Comparison of ENCODE assay signal across 11 cellular contexts in genomic region chr16:9124908-9125584, GRCh38. TPM values are rescaled to one million over a fixed set of nuclear protein-coding genes. Genes with fewer than 3 reads are reported as not detected.
DNase-seq lines count a peak whose midpoint lies in the region; ATAC-seq and TF ChIP-seq lines count a peak whose summit lies in the region.
"Had no signal": no experiment of that assay in that cellular context is flagged by ENCODE, and none has a peak within 500 bp of the region (broad histone marks: within the 10 kb centered on the region; RNA-seq: fewer than 3 reads in every experiment).

No MANE protein-coding gene starts in this region.

- no peak for TF ChIP-seq POLR2A in IMR-90 (IDR thresholded peaks at IDR 0.05; ENCODE audit: low read depth, low read length)

- CTCF ChIA-PET in CD4-positive, alpha-beta memory T cell (lab: Charles Lee; ENCODE audit: partially characterized antibody) = interaction anchor here (0.7 to 8.0 kb wide), 5 partner anchors 10 to 189 kb away, joined by 3 to 32 read pairs (median 5); no protein-coding TSS in a partner anchor
- CTCF ChIA-PET in IMR-90 (lab: Yijun Ruan, JAX) = no interaction called here
- CTCF ChIA-PET in naive thymus-derived CD4-positive, alpha-beta T cell (lab: Charles Lee) = interaction anchor here (1.1 kb wide), 1 partner anchor 165 kb away, joined by 3 read pairs; no protein-coding TSS in a partner anchor

- H3K4me3 ChIP-seq in CD4-positive, alpha-beta memory T cell (ENCODE audit: low read length in 2 of 2) = no peak overlapping the region
- no peak overlapping the region for H3K4me3 ChIP-seq in IMR-90 (ENCODE audit: insufficient read depth, low read depth, low read length)
- H3K4me3 ChIP-seq in naive thymus-derived CD4-positive, alpha-beta T cell (ENCODE audit: low read length) = no peak overlapping the region
- H3K4me3 ChIP-seq in coronary artery = no peak overlapping the region

- H4K20me1 ChIP-seq in IMR-90 (ENCODE audit: insufficient read depth, low read length) = peaks cover 62% of the 10 kb centered on the region

- 0 out of 2 replicates have a peak overlapping the region, but pooled peaks have one; percentile 1 for H2AK5ac ChIP-seq in IMR-90 (ENCODE audit: low read depth, low read length)

- DNase-seq in CD4-positive, alpha-beta memory T cell = no peak
- DNase-seq in IMR-90 = no peak
- no peak for DNase-seq in activated naive CD8-positive, alpha-beta T cell treated with anti-CD3 and anti-CD28 coated beads for 36 hours
- DNase-seq in naive thymus-derived CD4-positive, alpha-beta T cell = no peak
- DNase-seq in coronary artery (ENCODE audit: low spot score) = no peak
- DNase-seq in Ammon's horn (ENCODE audit: low spot score) = no peak
- DNase-seq in DMS 273 treated with DMSO at 0.1 percent for 48 hours (lab: John Stamatoyannopoulos, UW) = no peak
- DNase-seq: NCI-H1105 treated with DMSO at 0.1 percent for 48 hours; NCI-H69; stimulated activated CD4-positive, alpha-beta T cell treated with anti-CD3 and anti-CD28 coated beads, Interleukin-4, amount 100 ng/mL, for 1 hour had no signal

- no peaks in the 10 kb centered on the region for H3K36me3 ChIP-seq in CD4-positive, alpha-beta memory T cell (ENCODE audit: insufficient read depth, low read length)
- H3K36me3 ChIP-seq in IMR-90 (ENCODE audit: control insufficient read depth, insufficient read depth, low read length) = peaks cover 28% of the 10 kb centered on the region
- peaks cover 0 to 23% (median 0%) of the 10 kb centered on the region in 3 experiments for H3K36me3 ChIP-seq in naive thymus-derived CD4-positive, alpha-beta T cell (ENCODE audit: control insufficient read depth in 2 of 3, insufficient read depth in 3 of 3, low read length in 3 of 3)

- H3K27me3 ChIP-seq in CD4-positive, alpha-beta memory T cell (ENCODE audit: insufficient read depth, low read length) = no peaks in the 10 kb centered on the region
- H3K27me3 ChIP-seq in IMR-90 (ENCODE audit: control insufficient read depth, insufficient read depth, low read length) = no peaks in the 10 kb centered on the region
- H3K27me3 ChIP-seq in naive thymus-derived CD4-positive, alpha-beta T cell (ENCODE audit: control insufficient read depth in 2 of 2, insufficient read depth in 2 of 2, low read length in 2 of 2) = no peaks in the 10 kb centered on the region

- H3K27ac Mint-ChIP-seq in CD4-positive, alpha-beta memory T cell = peak overlapping the region in 5 of 7 donors; percentile 19 to 92 (median 65)
- peak overlapping the region; percentile 13 for H3K27ac Mint-ChIP-seq in activated naive CD8-positive, alpha-beta T cell treated with anti-CD3 and anti-CD28 coated beads for 36 hours
- H3K27ac Mint-ChIP-seq in naive thymus-derived CD4-positive, alpha-beta T cell = peak overlapping the region in 5 of 9 donors; percentile 21 to 75 (median 64)

- no peak overlapping the region for H4K5ac ChIP-seq in IMR-90 (ENCODE audit: low read depth, low read length)

- H3K14ac ChIP-seq in IMR-90 (replicated peaks; ENCODE audit: low read depth, low read length) = no peak overlapping the region

- no peaks in the 10 kb centered on the region for H3K27me3 Mint-ChIP-seq in CD4-positive, alpha-beta memory T cell
- H3K27me3 Mint-ChIP-seq in activated naive CD8-positive, alpha-beta T cell treated with anti-CD3 and anti-CD28 coated beads for 36 hours = no peaks in the 10 kb centered on the region
- no peaks in the 10 kb centered on the region for H3K27me3 Mint-ChIP-seq in naive thymus-derived CD4-positive, alpha-beta T cell
- H3K27me3 Mint-ChIP-seq: progenitor cell of endocrine pancreas had no signal

- H3K23ac ChIP-seq in IMR-90 (ENCODE audit: low read depth, low read length) = no peak overlapping the region

- no peak overlapping the region for H2AK9ac ChIP-seq in IMR-90 (replicated peaks; ENCODE audit: low read depth, low read length, poor library complexity)

- in situ Hi-C loops in IMR-90 (cut with MboI; ENCODE audit: low sequenced_read_pairs) = loop anchor here (25.0 kb wide), 3 partner anchors 463 to 1812 kb away; partner anchors contain the start of genes ABAT, CLEC16A and DEXI

- no peak overlapping the region for H2BK15ac ChIP-seq in IMR-90 (ENCODE audit: low read depth, low read length)

- no peak for ATAC-seq in IMR-90 (ENCODE audit: low read depth)
- no peak for ATAC-seq in naive thymus-derived CD4-positive, alpha-beta T cell

- H2BK20ac ChIP-seq in IMR-90 (ENCODE audit: low read depth, low read length) = no peak overlapping the region; the same call in 1 of the 2 replicates

- H3K56ac ChIP-seq in IMR-90 (ENCODE audit: extremely low read depth, insufficient read depth, low read length) = no peak overlapping the region

- H3K27ac ChIP-seq in CD4-positive, alpha-beta memory T cell (ENCODE audit: low read depth, low read length) = no peak overlapping the region
- H3K27ac ChIP-seq in IMR-90 (ENCODE audit: insufficient read depth, low read length) = no peak overlapping the region
- no peak overlapping the region for H3K27ac ChIP-seq in naive thymus-derived CD4-positive, alpha-beta T cell (ENCODE audit: low read depth, low read length)
- no peak overlapping the region for H3K27ac ChIP-seq in coronary artery

- H3K9me3 ChIP-seq in CD4-positive, alpha-beta memory T cell (ENCODE audit: control insufficient read depth in 1 of 2, low read length in 2 of 2) = no peaks in the 10 kb centered on the region
- no peaks in the 10 kb centered on the region for H3K9me3 ChIP-seq in IMR-90 (ENCODE audit: control insufficient read depth, insufficient read depth, low read length)
- no peaks in the 10 kb centered on the region for H3K9me3 ChIP-seq in naive thymus-derived CD4-positive, alpha-beta T cell (ENCODE audit: control insufficient read depth in 2 of 3, low read length in 3 of 3)

- no TSS peak for BruUV-seq in IMR-90 (replicated peaks; lab: Mats Ljungman, UMichigan)

- dilution Hi-C loops in IMR-90 (cut with HindIII; ENCODE audit: low sequenced_read_pairs, unreplicated experiment) = no loop called here

- intact Hi-C loops in CD4-positive, alpha-beta memory T cell (cut with micrococcal nuclease) = loop anchor here (5.0 kb wide), 1 partner anchor 33 kb away; the partner anchor contains the start of gene HAPSTR1
- intact Hi-C loops in IMR-90 (cut with micrococcal nuclease) = no loop called here
- intact Hi-C loops in naive thymus-derived CD4-positive, alpha-beta T cell (cut with micrococcal nuclease) = loop anchor here in 1 of 2 donors (5.0 kb wide), 1 partner anchor 33 kb away; the partner anchor contains the start of gene HAPSTR1

- no peak overlapping the region for H2BK120ac ChIP-seq in IMR-90 (ENCODE audit: low read depth, low read length)

- no peak overlapping the region for H4K91ac ChIP-seq in IMR-90 (ENCODE audit: insufficient read depth, low read depth, low read length)

- no peak overlapping the region for H3K9ac ChIP-seq in IMR-90 (ENCODE audit: low read depth, low read length)

- H3K4me3 Mint-ChIP-seq in CD4-positive, alpha-beta memory T cell = peak overlapping the region in 1 of 8 donors; percentile 46
- no peak overlapping the region for H3K4me3 Mint-ChIP-seq in activated naive CD8-positive, alpha-beta T cell treated with anti-CD3 and anti-CD28 coated beads for 36 hours
- no peak overlapping the region for H3K4me3 Mint-ChIP-seq in naive thymus-derived CD4-positive, alpha-beta T cell

- TF ChIP-seq CTCF in IMR-90 (conservative IDR thresholded peaks at IDR 0.05; ENCODE audit: low read depth, low read length) (no peak), coronary artery (IDR thresholded peaks at IDR 0.05) (no peak)

- H4K8ac ChIP-seq in IMR-90 (ENCODE audit: low read depth in 2 of 2, low read length in 2 of 2) = no peak overlapping the region

- no peak for TF ChIP-seq RAD21 in IMR-90 (IDR thresholded peaks at IDR 0.05; ENCODE audit: low read length)

- H3K18ac ChIP-seq in IMR-90 (ENCODE audit: low read depth, low read length) = no peak overlapping the region

- H3K79me1 ChIP-seq in IMR-90 (ENCODE audit: low read depth in 1 of 2, low read length in 2 of 2) = peaks cover 46 to 88% of the 10 kb centered on the region in 2 experiments; a peak in 3 of 4 replicates

- POLR2A ChIA-PET in CD4-positive, alpha-beta memory T cell (lab: Charles Lee; ENCODE audit: partially characterized antibody) = interaction anchor here (1.1 to 1.9 kb wide), 3 partner anchors 23 to 86 kb away, joined by 3 to 8 read pairs (median 6); no protein-coding TSS in a partner anchor
- POLR2A ChIA-PET in IMR-90 (lab: Charles Lee; ENCODE audit: unreplicated experiment) = no interaction called here
- POLR2A ChIA-PET in naive thymus-derived CD4-positive, alpha-beta T cell (lab: Charles Lee) = interaction anchor here (0.6 to 4.3 kb wide), 3 partner anchors 34 to 466 kb away, joined by 3 to 21 read pairs (median 3); partner anchors contain the start of gene HAPSTR1

- WGBS in IMR-90 (ENCODE audit: extremely low coverage in 2 of 2, insufficient read length in 1 of 2), 2 experiments = 76% methylated on average over 9 of the region's 12 CpGs; no CpG with 5 or more reads in 1 of the 2 experiments

- H2BK5ac ChIP-seq in IMR-90 (ENCODE audit: low read depth, low read length, poor library complexity, severe bottlenecking) = no peak overlapping the region

- peaks cover 0 to 1% (median 0%) of the 10 kb centered on the region in 8 donors for H3K9me3 Mint-ChIP-seq in CD4-positive, alpha-beta memory T cell
- H3K9me3 Mint-ChIP-seq in activated naive CD8-positive, alpha-beta T cell treated with anti-CD3 and anti-CD28 coated beads for 36 hours = no peaks in the 10 kb centered on the region
- H3K9me3 Mint-ChIP-seq in naive thymus-derived CD4-positive, alpha-beta T cell = peaks cover 0 to 3% (median 0%) of the 10 kb centered on the region in 11 donors

- H3K4me1 Mint-ChIP-seq in CD4-positive, alpha-beta memory T cell = peaks cover 34 to 77% (median 49%) of the 10 kb centered on the region in 4 donors
- peaks cover 65% of the 10 kb centered on the region for H3K4me1 Mint-ChIP-seq in activated naive CD8-positive, alpha-beta T cell treated with anti-CD3 and anti-CD28 coated beads for 36 hours
- peaks cover 25 to 60% (median 46%) of the 10 kb centered on the region in 7 donors for H3K4me1 Mint-ChIP-seq in naive thymus-derived CD4-positive, alpha-beta T cell

- H2AFZ ChIP-seq in IMR-90 (replicated peaks; ENCODE audit: low read length, poor library complexity) = no peak overlapping the region

- no peak overlapping the region for H3K4me2 ChIP-seq in IMR-90 (ENCODE audit: low read depth, low read length)

- H3K4me1 ChIP-seq in CD4-positive, alpha-beta memory T cell (ENCODE audit: insufficient read depth, low read length) = peaks cover 40% of the 10 kb centered on the region
- peaks cover 19% of the 10 kb centered on the region for H3K4me1 ChIP-seq in IMR-90 (ENCODE audit: control insufficient read depth, insufficient read depth, low read length)
- peaks cover 8 to 11% of the 10 kb centered on the region in 2 donors for H3K4me1 ChIP-seq in naive thymus-derived CD4-positive, alpha-beta T cell (ENCODE audit: control insufficient read depth in 2 of 2, insufficient read depth in 2 of 2, low read length in 2 of 2)

- no peak overlapping the region for H3K4ac ChIP-seq in IMR-90 (ENCODE audit: low read depth, low read length)

- H3K36me3 Mint-ChIP-seq in CD4-positive, alpha-beta memory T cell = peaks cover 4 to 32% of the 10 kb centered on the region in 2 donors
- H3K36me3 Mint-ChIP-seq in activated naive CD8-positive, alpha-beta T cell treated with anti-CD3 and anti-CD28 coated beads for 36 hours = peaks cover 37% of the 10 kb centered on the region
- peaks cover 0 to 15% (median 3%) of the 10 kb centered on the region in 5 donors for H3K36me3 Mint-ChIP-seq in naive thymus-derived CD4-positive, alpha-beta T cell

- H3K9me1 ChIP-seq in IMR-90 (ENCODE audit: insufficient read depth, low read length) = peaks cover 34% of the 10 kb centered on the region

RNA-seq across cellular contexts. Expression of gene HAPSTR1, which starts 33.6 kb away (rescaled TPM):
- total RNA-seq in CD4-positive, alpha-beta memory T cell = 10 to 100 TPM; 89.6 to 90.5 TPM
- 10 to 100 TPM in 1 of 2 donors, 1 to 10 TPM in 1; 7.2 to 21.1 TPM for polyA plus RNA-seq in CD4-positive, alpha-beta memory T cell
- total RNA-seq in IMR-90 (2012; rRNA removed) = 56.5 and 81.9 TPM in 2 replicates
- polyA plus RNA-seq in IMR-90 (2012; rRNA removed) = 18.4 and 22.2 TPM in 2 replicates
- 5.9 and 7.3 TPM in 2 replicates for polyA plus RNA-seq in IMR-90 (2012; cell fraction: cytosol; rRNA removed)
- polyA plus RNA-seq in IMR-90 (2012; cell fraction: nucleus; rRNA removed; ENCODE audit: low replicate concordance) = 5.7 and 23.8 TPM in 2 replicates
- 10 to 100 TPM; 64.5 to 65.5 TPM for total RNA-seq in activated naive CD8-positive, alpha-beta T cell treated with anti-CD3 and anti-CD28 coated beads for 36 hours
- total RNA-seq in naive thymus-derived CD4-positive, alpha-beta T cell = 100 to 1,000 TPM in 2 of 5 experiments, 10 to 100 TPM in 3; 69.6 to 136 (median 87.3) TPM
- 10 to 100 TPM; 11.4 to 17.5 TPM for polyA plus RNA-seq in naive thymus-derived CD4-positive, alpha-beta T cell

Comparison
In these comparisons a context has a peak if more than half of its experiments do, and no peak if none do; other contexts are left out.
1. H3K27ac Mint-ChIP-seq: peak in every context shown above with its lines; median percentile 65 in CD4-positive, alpha-beta memory T cell; 64 in naive thymus-derived CD4-positive, alpha-beta T cell; 13 in activated naive CD8-positive, alpha-beta T cell treated with anti-CD3 and anti-CD28 coated beads for 36 hours.